9 cellular contexts compared by ENCODE assay signal in the genomic region with DNA sequence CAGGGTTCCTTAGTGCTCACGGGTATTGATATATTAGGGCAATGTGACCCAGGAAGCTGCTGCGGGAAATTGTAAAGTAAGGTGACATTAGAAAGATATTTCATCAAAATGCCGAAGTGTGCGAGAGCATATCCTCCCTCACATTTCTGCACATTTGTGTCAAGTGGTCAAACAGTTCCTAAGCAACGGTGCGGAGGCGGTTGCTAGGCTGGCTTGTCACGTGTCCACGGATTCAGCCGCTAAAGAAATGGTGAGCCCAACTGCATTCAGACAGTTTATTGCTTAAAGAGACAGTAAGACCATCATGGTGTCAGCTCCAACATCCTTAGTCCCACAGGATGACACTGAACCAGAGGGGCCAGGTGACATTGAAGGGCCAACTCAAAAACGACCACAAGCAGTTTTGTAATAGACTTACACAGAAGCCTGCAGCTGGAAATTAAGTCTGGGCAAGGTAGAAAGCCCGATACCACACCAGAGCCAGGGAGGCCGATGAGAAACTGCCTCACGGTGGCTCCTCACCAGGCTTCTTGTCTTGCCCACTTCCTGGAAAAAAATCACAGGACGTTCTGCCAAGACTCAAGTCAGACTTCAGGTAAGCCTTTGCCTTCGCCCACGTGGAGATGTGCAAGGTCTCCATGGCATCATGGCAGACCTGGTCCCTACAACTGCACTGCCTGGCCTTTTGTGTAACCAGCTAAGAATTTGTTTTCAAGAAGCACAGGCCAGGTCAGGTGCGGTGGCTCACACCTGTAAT. TPM values are rescaled to one million over a fixed set of nuclear protein-coding genes. Genes with fewer than 3 reads are reported as not detected.
DNase-seq lines count a peak whose midpoint lies in the region; ATAC-seq and TF ChIP-seq lines count a peak whose summit lies in the region.
"Had no signal": no experiment of that assay in that cellular context is flagged by ENCODE, and none has a peak within 500 bp of the region (broad histone marks: within the 10 kb centered on the region; RNA-seq: fewer than 3 reads in every experiment).

No MANE protein-coding gene starts in this region.

- 43 to 59% methylated on average over 18 of the region's 18 CpGs for WGBS in aorta, 2 donors

- no TSS peak for BruUV-seq in OCI-LY7 (replicated peaks; lab: Mats Ljungman, UMichigan)

- ATAC-seq in SK-N-SH treated with all-trans-retinoic acid at 6 μM for 48 hours (peak; percentile 64), aorta (ENCODE audit: low FRiP score) (no peak), HG03108 (IDR thresholded peaks at IDR 0.05; ENCODE audit: unreplicated experiment) (no peak)
- ATAC-seq: heart right ventricle had no signal

- H3K79me2 ChIP-seq in OCI-LY7 (ENCODE audit: insufficient read depth, low read depth, low read length), result no peaks in the 10 kb centered on the region

- H3K9me3 ChIP-seq in aorta (ENCODE audit: control insufficient read depth, low read length) (no peaks in the 10 kb centered on the region), OCI-LY7 (ENCODE audit: low read length) (no peaks in the 10 kb centered on the region)
- H3K9me3 ChIP-seq: heart right ventricle had no signal

- no peak overlapping the region for H2AFZ ChIP-seq in OCI-LY7 (ENCODE audit: low read length)

- no peaks in the 10 kb centered on the region for H3K4me1 ChIP-seq in aorta (ENCODE audit: control insufficient read depth in 1 of 2, insufficient read depth in 2 of 2, low read length in 2 of 2)
- no peaks in the 10 kb centered on the region for H3K4me1 ChIP-seq in OCI-LY7 (ENCODE audit: insufficient read depth, low read length, poor library complexity, severe bottlenecking)
- H3K4me1 ChIP-seq: heart right ventricle had no signal

- DNase-seq in Ammon's horn (ENCODE audit: low spot score) (peak; percentile 71), HEK293T (ENCODE audit: extremely low spot score) (peak; percentile 58), kidney tubule cell (ENCODE audit: low spot score) (peak; percentile 63), NCI-H1048 (lab: John Stamatoyannopoulos, UW) (no peak), aorta (no peak), OCI-LY7 (ENCODE audit: low spot score) (no peak)

- H3K27ac ChIP-seq in aorta (ENCODE audit: low read depth in 1 of 2, low read length in 2 of 2) (no peak overlapping the region), OCI-LY7 (ENCODE audit: low read depth, low read length, poor library complexity, severe bottlenecking) (no peak overlapping the region)
- H3K27ac ChIP-seq: heart right ventricle had no signal

- H3K27me3 ChIP-seq in aorta (ENCODE audit: control insufficient read depth in 1 of 2, insufficient read depth in 2 of 2, low read length in 1 of 2), result no peaks in the 10 kb centered on the region

- POLR2A ChIA-PET in HEK293T (lab: Yijun Ruan, JAX) (interaction anchor here (1.3 kb wide), 1 partner anchor 50 kb away, joined by 3 read pairs; no protein-coding TSS in a partner anchor), OCI-LY7 (lab: Charles Lee) (interaction anchor here (0.6 kb wide), 1 partner anchor 367 kb away, joined by 4 read pairs; a partner anchor contains a TSS)

- H4K20me1 ChIP-seq in OCI-LY7 (ENCODE audit: insufficient read depth, low read length), result no peaks in the 10 kb centered on the region

- no peak for TF ChIP-seq CTCF in OCI-LY7 (conservative IDR thresholded peaks at IDR 0.05; ENCODE audit: low read length)

- H3K9me2 ChIP-seq in OCI-LY7 (ENCODE audit: insufficient read depth, low read length), result no peaks in the 10 kb centered on the region

- H3K4me3 ChIP-seq in aorta (ENCODE audit: low read length in 2 of 2), result no peak overlapping the region
- no peak overlapping the region for H3K4me3 ChIP-seq in OCI-LY7 (ENCODE audit: low read depth, low read length, poor library complexity, severe bottlenecking)

- CTCF ChIA-PET in HEK293T (lab: Yijun Ruan, JAX) (no interaction called here), OCI-LY7 (lab: Charles Lee; ENCODE audit: unreplicated experiment) (no interaction called here)

- no peak overlapping the region for H3K4me2 ChIP-seq in OCI-LY7 (ENCODE audit: low read length)

- H3K36me3 ChIP-seq in aorta (ENCODE audit: control insufficient read depth in 1 of 2, insufficient read depth in 2 of 2, low read length in 1 of 2) (no peaks in the 10 kb centered on the region), OCI-LY7 (ENCODE audit: insufficient read depth, low read length) (no peaks in the 10 kb centered on the region)
- H3K36me3 ChIP-seq: heart right ventricle had no signal

- intact Hi-C loops in aorta (cut with DNase I), result no loop called here
- intact Hi-C loops in OCI-LY7 (cut with micrococcal nuclease; ENCODE audit: unreplicated experiment), result no loop called here

TF ChIP-seq in HEK293T, 16 proteins besides CTCF, POLR2A, EP300 and RAD21:
- no peak for TF ChIP-seq BHLHE40 (IDR thresholded peaks at IDR 0.05; ENCODE audit: borderline replicate concordance)
- no peak for TF ChIP-seq L3MBTL2 (conservative IDR thresholded peaks at IDR 0.05)
- TF ChIP-seq ARNT (IDR thresholded peaks at IDR 0.05), result no peak
- TF ChIP-seq HDGF (IDR thresholded peaks at IDR 0.05; ENCODE audit: borderline replicate concordance), result no peak
- no peak for TF ChIP-seq LEF1 (IDR thresholded peaks at IDR 0.05; ENCODE audit: borderline replicate concordance)
- TF ChIP-seq TARDBP (IDR thresholded peaks at IDR 0.05), result no peak
- no peak for TF ChIP-seq CTBP1 (IDR thresholded peaks at IDR 0.05; ENCODE audit: borderline replicate concordance)
- TF ChIP-seq ELF4 (IDR thresholded peaks at IDR 0.05), result no peak
- no peak for TF ChIP-seq SUZ12 (IDR thresholded peaks at IDR 0.05)
- no peak for TF ChIP-seq FOXK2 (IDR thresholded peaks at IDR 0.05)
- TF ChIP-seq, protein P1, sequence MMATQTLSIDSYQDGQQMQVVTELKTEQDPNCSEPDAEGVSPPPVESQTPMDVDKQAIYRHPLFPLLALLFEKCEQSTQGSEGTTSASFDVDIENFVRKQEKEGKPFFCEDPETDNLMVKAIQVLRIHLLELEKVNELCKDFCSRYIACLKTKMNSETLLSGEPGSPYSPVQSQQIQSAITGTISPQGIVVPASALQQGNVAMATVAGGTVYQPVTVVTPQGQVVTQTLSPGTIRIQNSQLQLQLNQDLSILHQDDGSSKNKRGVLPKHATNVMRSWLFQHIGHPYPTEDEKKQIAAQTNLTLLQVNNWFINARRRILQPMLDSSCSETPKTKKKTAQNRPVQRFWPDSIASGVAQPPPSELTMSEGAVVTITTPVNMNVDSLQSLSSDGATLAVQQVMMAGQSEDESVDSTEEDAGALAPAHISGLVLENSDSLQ (IDR thresholded peaks at IDR 0.05), result no peak
- TF ChIP-seq ZNF384 (IDR thresholded peaks at IDR 0.05), result no peak
- TF ChIP-seq NFRKB (IDR thresholded peaks at IDR 0.05), result no peak
- TF ChIP-seq FOXM1 (IDR thresholded peaks at IDR 0.05; ENCODE audit: borderline replicate concordance), result no peak
- no peak for TF ChIP-seq FOXA1 (IDR thresholded peaks at IDR 0.05)
- no peak for TF ChIP-seq SP1 (IDR thresholded peaks at IDR 0.05)

TF ChIP-seq in SK-N-SH treated with all-trans-retinoic acid at 6 μM for 48 hours, 23 proteins besides CTCF, POLR2A, EP300 and RAD21:
- TF ChIP-seq RARB (CRISPR knock-in tag; IDR thresholded peaks at IDR 0.05), result no peak

RNA-seq across cellular contexts. Expression of a gene that starts 50.4 kb away (rescaled TPM):
- total RNA-seq in aorta, result 10 to 100 TPM; 68.9 to 90.3 TPM
- polyA plus RNA-seq in aorta, result 10 to 100 TPM; 15.3 to 79.0 TPM
- total RNA-seq in OCI-LY7 (2014; rRNA removed; shearing (Covaris generic)), result 46.5 and 49.3 TPM in 2 replicates
- total RNA-seq in OCI-LY7 (2022), result 91.8 and 106 TPM in 2 replicates

Comparison
In these comparisons a context has a peak if more than half of its experiments do, and no peak if none do; other contexts are left out.
1. DNase-seq: peak in Ammon's horn (single experiment), HEK293T (single experiment) and kidney tubule cell (single experiment); none in NCI-H1048 (single experiment), aorta (0 of 2) and OCI-LY7 (single experiment).